ENCODE assay signal across 1 cellular context in the genomic region with DNA sequence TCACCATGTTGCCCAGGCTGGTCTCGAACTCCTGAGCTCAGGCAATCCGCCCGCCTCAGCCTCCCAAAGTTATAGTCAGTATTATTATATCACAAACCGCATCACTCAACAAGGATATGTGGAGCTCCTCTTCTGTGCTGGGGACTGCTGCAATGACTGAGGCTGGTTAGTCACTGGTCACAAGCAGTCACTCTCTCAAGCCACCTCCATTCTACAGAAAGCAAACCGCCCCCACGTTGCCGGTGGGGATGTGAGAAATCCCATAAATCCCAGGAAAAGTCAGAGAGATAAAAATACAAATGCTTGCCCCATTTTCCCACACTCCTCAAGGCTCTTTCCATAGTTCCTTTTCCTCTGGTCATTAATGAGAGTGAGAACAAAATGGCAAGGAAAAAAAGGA.
TF ChIP-seq lines count a peak whose summit lies in the region.

No MANE protein-coding gene starts in this region.

TF ChIP-seq in K562, 482 proteins besides CTCF, POLR2A, EP300 and RAD21 (continued from another document):
- TF ChIP-seq, protein P1, sequence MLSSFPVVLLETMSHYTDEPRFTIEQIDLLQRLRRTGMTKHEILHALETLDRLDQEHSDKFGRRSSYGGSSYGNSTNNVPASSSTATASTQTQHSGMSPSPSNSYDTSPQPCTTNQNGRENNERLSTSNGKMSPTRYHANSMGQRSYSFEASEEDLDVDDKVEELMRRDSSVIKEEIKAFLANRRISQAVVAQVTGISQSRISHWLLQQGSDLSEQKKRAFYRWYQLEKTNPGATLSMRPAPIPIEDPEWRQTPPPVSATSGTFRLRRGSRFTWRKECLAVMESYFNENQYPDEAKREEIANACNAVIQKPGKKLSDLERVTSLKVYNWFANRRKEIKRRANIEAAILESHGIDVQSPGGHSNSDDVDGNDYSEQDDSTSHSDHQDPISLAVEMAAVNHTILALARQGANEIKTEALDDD (IDR thresholded peaks at IDR 0.05), result peak; percentile 59
- TF ChIP-seq BRD9 (IDR thresholded peaks at IDR 0.05; ENCODE audit: low read depth, partially characterized antibody) (no peak), HDAC1 (IDR thresholded peaks at IDR 0.05) (no peak), GATA2 (CRISPR knock-in tag; IDR thresholded peaks at IDR 0.05) (no peak), TRIM28 (IDR thresholded peaks at IDR 0.05) (no peak), CTBP1 (IDR thresholded peaks at IDR 0.05; ENCODE audit: borderline replicate concordance) (no peak), FOXK1 (CRISPR knock-in tag; IDR thresholded peaks at IDR 0.05; ENCODE audit: borderline replicate concordance) (no peak), RBM39 (optimal IDR thresholded peaks at IDR 0.05; ENCODE audit: low read depth, low read length) (no peak), RNF2 (IDR thresholded peaks at IDR 0.05) (no peak), ZNF239 (CRISPR knock-in tag; IDR thresholded peaks at IDR 0.05) (no peak)
- TF ChIP-seq, protein P2, sequence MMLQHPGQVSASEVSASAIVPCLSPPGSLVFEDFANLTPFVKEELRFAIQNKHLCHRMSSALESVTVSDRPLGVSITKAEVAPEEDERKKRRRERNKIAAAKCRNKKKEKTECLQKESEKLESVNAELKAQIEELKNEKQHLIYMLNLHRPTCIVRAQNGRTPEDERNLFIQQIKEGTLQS (IDR thresholded peaks at IDR 0.05), result peak; percentile 34; the same call in 1 of the 2 replicates
- TF ChIP-seq, protein P2 (CRISPR knock-in tag; conservative IDR thresholded peaks at IDR 0.05), result no peak
- TF ChIP-seq, protein P3, sequence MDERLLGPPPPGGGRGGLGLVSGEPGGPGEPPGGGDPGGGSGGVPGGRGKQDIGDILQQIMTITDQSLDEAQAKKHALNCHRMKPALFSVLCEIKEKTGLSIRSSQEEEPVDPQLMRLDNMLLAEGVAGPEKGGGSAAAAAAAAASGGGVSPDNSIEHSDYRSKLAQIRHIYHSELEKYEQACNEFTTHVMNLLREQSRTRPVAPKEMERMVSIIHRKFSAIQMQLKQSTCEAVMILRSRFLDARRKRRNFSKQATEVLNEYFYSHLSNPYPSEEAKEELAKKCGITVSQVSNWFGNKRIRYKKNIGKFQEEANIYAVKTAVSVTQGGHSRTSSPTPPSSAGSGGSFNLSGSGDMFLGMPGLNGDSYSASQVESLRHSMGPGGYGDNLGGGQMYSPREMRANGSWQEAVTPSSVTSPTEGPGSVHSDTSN (CRISPR knock-in tag; IDR thresholded peaks at IDR 0.05; ENCODE audit: low read depth), result no peak
- TF ChIP-seq, protein P3 (tag; conservative IDR thresholded peaks at IDR 0.05; ENCODE audit: low read depth), result no peak
- TF ChIP-seq, protein P4, sequence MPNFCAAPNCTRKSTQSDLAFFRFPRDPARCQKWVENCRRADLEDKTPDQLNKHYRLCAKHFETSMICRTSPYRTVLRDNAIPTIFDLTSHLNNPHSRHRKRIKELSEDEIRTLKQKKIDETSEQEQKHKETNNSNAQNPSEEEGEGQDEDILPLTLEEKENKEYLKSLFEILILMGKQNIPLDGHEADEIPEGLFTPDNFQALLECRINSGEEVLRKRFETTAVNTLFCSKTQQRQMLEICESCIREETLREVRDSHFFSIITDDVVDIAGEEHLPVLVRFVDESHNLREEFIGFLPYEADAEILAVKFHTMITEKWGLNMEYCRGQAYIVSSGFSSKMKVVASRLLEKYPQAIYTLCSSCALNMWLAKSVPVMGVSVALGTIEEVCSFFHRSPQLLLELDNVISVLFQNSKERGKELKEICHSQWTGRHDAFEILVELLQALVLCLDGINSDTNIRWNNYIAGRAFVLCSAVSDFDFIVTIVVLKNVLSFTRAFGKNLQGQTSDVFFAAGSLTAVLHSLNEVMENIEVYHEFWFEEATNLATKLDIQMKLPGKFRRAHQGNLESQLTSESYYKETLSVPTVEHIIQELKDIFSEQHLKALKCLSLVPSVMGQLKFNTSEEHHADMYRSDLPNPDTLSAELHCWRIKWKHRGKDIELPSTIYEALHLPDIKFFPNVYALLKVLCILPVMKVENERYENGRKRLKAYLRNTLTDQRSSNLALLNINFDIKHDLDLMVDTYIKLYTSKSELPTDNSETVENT (CRISPR knock-in tag; IDR thresholded peaks at IDR 0.05), result no peak
- TF ChIP-seq, protein P5, sequence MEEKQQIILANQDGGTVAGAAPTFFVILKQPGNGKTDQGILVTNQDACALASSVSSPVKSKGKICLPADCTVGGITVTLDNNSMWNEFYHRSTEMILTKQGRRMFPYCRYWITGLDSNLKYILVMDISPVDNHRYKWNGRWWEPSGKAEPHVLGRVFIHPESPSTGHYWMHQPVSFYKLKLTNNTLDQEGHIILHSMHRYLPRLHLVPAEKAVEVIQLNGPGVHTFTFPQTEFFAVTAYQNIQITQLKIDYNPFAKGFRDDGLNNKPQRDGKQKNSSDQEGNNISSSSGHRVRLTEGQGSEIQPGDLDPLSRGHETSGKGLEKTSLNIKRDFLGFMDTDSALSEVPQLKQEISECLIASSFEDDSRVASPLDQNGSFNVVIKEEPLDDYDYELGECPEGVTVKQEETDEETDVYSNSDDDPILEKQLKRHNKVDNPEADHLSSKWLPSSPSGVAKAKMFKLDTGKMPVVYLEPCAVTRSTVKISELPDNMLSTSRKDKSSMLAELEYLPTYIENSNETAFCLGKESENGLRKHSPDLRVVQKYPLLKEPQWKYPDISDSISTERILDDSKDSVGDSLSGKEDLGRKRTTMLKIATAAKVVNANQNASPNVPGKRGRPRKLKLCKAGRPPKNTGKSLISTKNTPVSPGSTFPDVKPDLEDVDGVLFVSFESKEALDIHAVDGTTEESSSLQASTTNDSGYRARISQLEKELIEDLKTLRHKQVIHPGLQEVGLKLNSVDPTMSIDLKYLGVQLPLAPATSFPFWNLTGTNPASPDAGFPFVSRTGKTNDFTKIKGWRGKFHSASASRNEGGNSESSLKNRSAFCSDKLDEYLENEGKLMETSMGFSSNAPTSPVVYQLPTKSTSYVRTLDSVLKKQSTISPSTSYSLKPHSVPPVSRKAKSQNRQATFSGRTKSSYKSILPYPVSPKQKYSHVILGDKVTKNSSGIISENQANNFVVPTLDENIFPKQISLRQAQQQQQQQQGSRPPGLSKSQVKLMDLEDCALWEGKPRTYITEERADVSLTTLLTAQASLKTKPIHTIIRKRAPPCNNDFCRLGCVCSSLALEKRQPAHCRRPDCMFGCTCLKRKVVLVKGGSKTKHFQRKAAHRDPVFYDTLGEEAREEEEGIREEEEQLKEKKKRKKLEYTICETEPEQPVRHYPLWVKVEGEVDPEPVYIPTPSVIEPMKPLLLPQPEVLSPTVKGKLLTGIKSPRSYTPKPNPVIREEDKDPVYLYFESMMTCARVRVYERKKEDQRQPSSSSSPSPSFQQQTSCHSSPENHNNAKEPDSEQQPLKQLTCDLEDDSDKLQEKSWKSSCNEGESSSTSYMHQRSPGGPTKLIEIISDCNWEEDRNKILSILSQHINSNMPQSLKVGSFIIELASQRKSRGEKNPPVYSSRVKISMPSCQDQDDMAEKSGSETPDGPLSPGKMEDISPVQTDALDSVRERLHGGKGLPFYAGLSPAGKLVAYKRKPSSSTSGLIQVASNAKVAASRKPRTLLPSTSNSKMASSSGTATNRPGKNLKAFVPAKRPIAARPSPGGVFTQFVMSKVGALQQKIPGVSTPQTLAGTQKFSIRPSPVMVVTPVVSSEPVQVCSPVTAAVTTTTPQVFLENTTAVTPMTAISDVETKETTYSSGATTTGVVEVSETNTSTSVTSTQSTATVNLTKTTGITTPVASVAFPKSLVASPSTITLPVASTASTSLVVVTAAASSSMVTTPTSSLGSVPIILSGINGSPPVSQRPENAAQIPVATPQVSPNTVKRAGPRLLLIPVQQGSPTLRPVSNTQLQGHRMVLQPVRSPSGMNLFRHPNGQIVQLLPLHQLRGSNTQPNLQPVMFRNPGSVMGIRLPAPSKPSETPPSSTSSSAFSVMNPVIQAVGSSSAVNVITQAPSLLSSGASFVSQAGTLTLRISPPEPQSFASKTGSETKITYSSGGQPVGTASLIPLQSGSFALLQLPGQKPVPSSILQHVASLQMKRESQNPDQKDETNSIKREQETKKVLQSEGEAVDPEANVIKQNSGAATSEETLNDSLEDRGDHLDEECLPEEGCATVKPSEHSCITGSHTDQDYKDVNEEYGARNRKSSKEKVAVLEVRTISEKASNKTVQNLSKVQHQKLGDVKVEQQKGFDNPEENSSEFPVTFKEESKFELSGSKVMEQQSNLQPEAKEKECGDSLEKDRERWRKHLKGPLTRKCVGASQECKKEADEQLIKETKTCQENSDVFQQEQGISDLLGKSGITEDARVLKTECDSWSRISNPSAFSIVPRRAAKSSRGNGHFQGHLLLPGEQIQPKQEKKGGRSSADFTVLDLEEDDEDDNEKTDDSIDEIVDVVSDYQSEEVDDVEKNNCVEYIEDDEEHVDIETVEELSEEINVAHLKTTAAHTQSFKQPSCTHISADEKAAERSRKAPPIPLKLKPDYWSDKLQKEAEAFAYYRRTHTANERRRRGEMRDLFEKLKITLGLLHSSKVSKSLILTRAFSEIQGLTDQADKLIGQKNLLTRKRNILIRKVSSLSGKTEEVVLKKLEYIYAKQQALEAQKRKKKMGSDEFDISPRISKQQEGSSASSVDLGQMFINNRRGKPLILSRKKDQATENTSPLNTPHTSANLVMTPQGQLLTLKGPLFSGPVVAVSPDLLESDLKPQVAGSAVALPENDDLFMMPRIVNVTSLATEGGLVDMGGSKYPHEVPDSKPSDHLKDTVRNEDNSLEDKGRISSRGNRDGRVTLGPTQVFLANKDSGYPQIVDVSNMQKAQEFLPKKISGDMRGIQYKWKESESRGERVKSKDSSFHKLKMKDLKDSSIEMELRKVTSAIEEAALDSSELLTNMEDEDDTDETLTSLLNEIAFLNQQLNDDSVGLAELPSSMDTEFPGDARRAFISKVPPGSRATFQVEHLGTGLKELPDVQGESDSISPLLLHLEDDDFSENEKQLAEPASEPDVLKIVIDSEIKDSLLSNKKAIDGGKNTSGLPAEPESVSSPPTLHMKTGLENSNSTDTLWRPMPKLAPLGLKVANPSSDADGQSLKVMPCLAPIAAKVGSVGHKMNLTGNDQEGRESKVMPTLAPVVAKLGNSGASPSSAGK (IDR thresholded peaks at IDR 0.05), result no peak
TF ChIP-seq in K562: peak in this region for 6.
